22 cellular contexts compared by ENCODE assay signal in genomic region chr7:132002343-132002968, GRCh38.
DNase-seq lines count a peak whose midpoint lies in the region; ATAC-seq, FAIRE-seq and TF ChIP-seq lines count a peak whose summit lies in the region.
"Had no signal": no experiment of that assay in that cellular context is flagged by ENCODE, and none has a peak within 500 bp of the region (broad histone marks: within the 10 kb centered on the region; RNA-seq: fewer than 3 reads in every experiment).

No MANE protein-coding gene starts in this region.

- H2AFZ ChIP-seq in SK-N-SH (ENCODE audit: low read depth), result no peak overlapping the region

- H3K9me2 ChIP-seq in SK-N-SH, result no peaks in the 10 kb centered on the region

- WGBS in SK-N-SH (ENCODE audit: low lambda C conversion rate), result 82% methylated on average over 3 of the region's 3 CpGs
- 81 to 83% (median 82%) methylated on average over 3 of the region's 3 CpGs for WGBS in psoas muscle, 3 donors

- POLR2A ChIA-PET in SK-N-SH (lab: Yijun Ruan, JAX), result no interaction called here

- H3K27ac ChIP-seq in SK-N-SH (ENCODE audit: low read depth in 2 of 2, low read length in 1 of 2), result no peak overlapping the region
- H3K27ac ChIP-seq in psoas muscle, result no peak overlapping the region
- H3K27ac ChIP-seq: A549, Peyer's patch, SJCRH30 had no signal

- no peak for ATAC-seq in SK-N-SH treated with all-trans-retinoic acid at 6 μM for 48 hours
- peak; percentile 39 to 52 (median 48) for ATAC-seq in psoas muscle
- ATAC-seq: A549, GM12878 had no signal

- H3K9me3 ChIP-seq in SK-N-SH, result no peaks in the 10 kb centered on the region; the same call in 1 of the 2 replicates
- no peaks in the 10 kb centered on the region for H3K9me3 ChIP-seq in MG63
- H3K9me3 ChIP-seq in psoas muscle, result no peaks in the 10 kb centered on the region
- H3K9me3 ChIP-seq: A549, BE2C, HAP-1, Peyer's patch, SJCRH30 had no signal

- no peak overlapping the region for H3K9ac ChIP-seq in SK-N-SH

- no peak for TF ChIP-seq EP300 in SK-N-SH (IDR thresholded peaks at IDR 0.05; ENCODE audit: borderline replicate concordance in 1 of 2, low read depth in 1 of 2, low read length in 1 of 2)

- H3K36me3 ChIP-seq in SK-N-SH (replicated peaks in 1 of 2; ENCODE audit: control insufficient read depth in 1 of 2, insufficient read depth in 2 of 2, low read length in 1 of 2), result peaks cover 0 to 21% of the 10 kb centered on the region in 2 experiments
- H3K36me3 ChIP-seq in MG63, result no peaks in the 10 kb centered on the region
- H3K36me3 ChIP-seq in bronchial epithelial cell (ENCODE audit: control insufficient read depth, insufficient read depth, low read length), result no peaks in the 10 kb centered on the region
- H3K36me3 ChIP-seq in psoas muscle (ENCODE audit: insufficient read depth in 1 of 2, low read depth in 1 of 2), result no peaks in the 10 kb centered on the region
- H3K36me3 ChIP-seq: BE2C, HAP-1, Peyer's patch, SJCRH30 had no signal

- intact Hi-C loops in psoas muscle (cut with DNase I), result loop anchor here (5.0 to 10.0 kb wide), 3 partner anchors 58 to 250 kb away; no protein-coding TSS in a partner anchor

- H3K4me3 ChIP-seq in SK-N-SH (ENCODE audit: low read depth in 2 of 2, low read length in 1 of 2) (no peak overlapping the region), MG63 (no peak overlapping the region), bronchial epithelial cell (ENCODE audit: low read depth, low read length) (no peak overlapping the region), psoas muscle (no peak overlapping the region)
- H3K4me3 ChIP-seq: A549, GM12878, HAP-1, Peyer's patch, SJCRH30 had no signal

- H3K4me2 ChIP-seq in SK-N-SH, result no peak overlapping the region
- H3K4me2 ChIP-seq: A549 had no signal

- peaks cover 23% of the 10 kb centered on the region for H3F3A ChIP-seq in SK-N-SH (replicated peaks; ENCODE audit: insufficient read depth)

- no peak for TF ChIP-seq RAD21 in SK-N-SH (IDR thresholded peaks at IDR 0.05; ENCODE audit: low read length)

- H3K4me1 ChIP-seq in SK-N-SH (ENCODE audit: control insufficient read depth in 1 of 2, insufficient read depth in 2 of 2, low read depth in 1 of 2, low read length in 1 of 2) (peaks cover 6 to 10% of the 10 kb centered on the region in 2 experiments; a peak in 3 of 4 replicates), psoas muscle (no peaks in the 10 kb centered on the region)
- H3K4me1 ChIP-seq: A549, HAP-1, Peyer's patch, SJCRH30 had no signal

- CTCF ChIA-PET in SK-N-SH (lab: Yijun Ruan, JAX), result no interaction called here

- TF ChIP-seq CTCF in SK-N-SH (IDR thresholded peaks at IDR 0.05), result no peak
- no peak for TF ChIP-seq CTCF in bronchial epithelial cell (IDR thresholded peaks at IDR 0.05; ENCODE audit: insufficient read depth, low read length, severe bottlenecking)
- no peak for TF ChIP-seq CTCF in psoas muscle (IDR thresholded peaks at IDR 0.05)

- H4K20me1 ChIP-seq in SK-N-SH (ENCODE audit: insufficient read depth), result no peaks in the 10 kb centered on the region

- H3K27me3 ChIP-seq in SK-N-SH (ENCODE audit: insufficient read depth), result no peaks in the 10 kb centered on the region
- no peaks in the 10 kb centered on the region for H3K27me3 ChIP-seq in MG63
- no peaks in the 10 kb centered on the region for H3K27me3 ChIP-seq in bronchial epithelial cell (ENCODE audit: control insufficient read depth, insufficient read depth, low read length)
- no peaks in the 10 kb centered on the region for H3K27me3 ChIP-seq in psoas muscle (ENCODE audit: insufficient read depth in 3 of 3, low read length in 2 of 3)
- H3K27me3 ChIP-seq: BE2C, Peyer's patch, SJCRH30 had no signal

- H3K79me2 ChIP-seq in SK-N-SH (ENCODE audit: insufficient read depth), result no peaks in the 10 kb centered on the region; the same call in 1 of the 2 replicates

- FAIRE-seq in bronchial epithelial cell (lab: Jason Lieb, UNC), result no peak
- FAIRE-seq: A549, D721Med, GM12878 had no signal

- DNase-seq in SK-N-SH (no peak), MG63 (peak; percentile 21), bronchial epithelial cell (ENCODE audit: low read depth) (peak; percentile 55), psoas muscle (no peak), A172 (ENCODE audit: low spot score) (no peak), SW 1271 (lab: John Stamatoyannopoulos, UW) (no peak)
- no peak for DNase-seq in effector CD8-positive, alpha-beta T cell (lab: John Stamatoyannopoulos, UW)
- DNase-seq: BE2C, DMS79, Kasumi-1, NCI-H1092, NCI-H1436, NCI-H1930, NCI-H510A, NCI-H774, Peyer's patch, SJCRH30 had no signal

TF ChIP-seq in SK-N-SH, 30 proteins besides CTCF, POLR2A, EP300 and RAD21:
- TF ChIP-seq FOSL2 (IDR thresholded peaks at IDR 0.05; ENCODE audit: borderline replicate concordance, low read depth) (peak; percentile 28; the same call in 1 of the 2 replicates), IRF3 (IDR thresholded peaks at IDR 0.05; ENCODE audit: low read depth, low read length) (no peak), TEAD4 (IDR thresholded peaks at IDR 0.05; ENCODE audit: borderline replicate concordance, insufficient read depth) (no peak), ELF1 (IDR thresholded peaks at IDR 0.05) (no peak), RFX5 (IDR thresholded peaks at IDR 0.05; ENCODE audit: low read length) (no peak)

TF ChIP-seq in SK-N-SH treated with all-trans-retinoic acid at 6 μM for 48 hours, 23 proteins besides CTCF, POLR2A, EP300 and RAD21:
- TF ChIP-seq ZNF70 (CRISPR knock-in tag; IDR thresholded peaks at IDR 0.05) (no peak), RARB (CRISPR knock-in tag; IDR thresholded peaks at IDR 0.05) (no peak), ISL1 (CRISPR knock-in tag; IDR thresholded peaks at IDR 0.05) (no peak), PPARA (CRISPR knock-in tag; IDR thresholded peaks at IDR 0.05; ENCODE audit: borderline replicate concordance) (no peak), ZFP3 (CRISPR knock-in tag; IDR thresholded peaks at IDR 0.05) (no peak), OSR1 (CRISPR knock-in tag; IDR thresholded peaks at IDR 0.05) (no peak), CREB5 (CRISPR knock-in tag; IDR thresholded peaks at IDR 0.05; ENCODE audit: low read depth) (no peak), ARNTL (CRISPR knock-in tag; IDR thresholded peaks at IDR 0.05; ENCODE audit: borderline replicate concordance, low read depth) (no peak), ZC3H10 (CRISPR knock-in tag; IDR thresholded peaks at IDR 0.05) (no peak), TCF4 (CRISPR knock-in tag; IDR thresholded peaks at IDR 0.05; ENCODE audit: borderline replicate concordance) (no peak), POU6F1 (CRISPR knock-in tag; IDR thresholded peaks at IDR 0.05; ENCODE audit: borderline replicate concordance, low read depth) (no peak), ZNF565 (CRISPR knock-in tag; conservative IDR thresholded peaks at IDR 0.05; ENCODE audit: low read depth) (no peak), PATZ1 (CRISPR knock-in tag; IDR thresholded peaks at IDR 0.05; ENCODE audit: borderline replicate concordance) (no peak), BACH2 (CRISPR knock-in tag; IDR thresholded peaks at IDR 0.05; ENCODE audit: borderline replicate concordance) (no peak), TOX (CRISPR knock-in tag; IDR thresholded peaks at IDR 0.05; ENCODE audit: borderline replicate concordance) (no peak), ZFP30 (CRISPR knock-in tag; IDR thresholded peaks at IDR 0.05) (no peak), SNAI2 (CRISPR knock-in tag; IDR thresholded peaks at IDR 0.05) (no peak), ZNF8 (CRISPR knock-in tag; IDR thresholded peaks at IDR 0.05) (no peak), ESRRG (CRISPR knock-in tag; IDR thresholded peaks at IDR 0.05) (no peak)

Comparison
In these comparisons a context has a peak if more than half of its experiments do, and no peak if none do; other contexts are left out.
1. DNase-seq: peak in MG63 (single experiment) and bronchial epithelial cell (single experiment); none in SK-N-SH (single experiment), psoas muscle (0 of 2), A172 (single experiment), effector CD8-positive, alpha-beta T cell (single experiment) and SW 1271 (0 of 2).